In the genomic region with DNA sequence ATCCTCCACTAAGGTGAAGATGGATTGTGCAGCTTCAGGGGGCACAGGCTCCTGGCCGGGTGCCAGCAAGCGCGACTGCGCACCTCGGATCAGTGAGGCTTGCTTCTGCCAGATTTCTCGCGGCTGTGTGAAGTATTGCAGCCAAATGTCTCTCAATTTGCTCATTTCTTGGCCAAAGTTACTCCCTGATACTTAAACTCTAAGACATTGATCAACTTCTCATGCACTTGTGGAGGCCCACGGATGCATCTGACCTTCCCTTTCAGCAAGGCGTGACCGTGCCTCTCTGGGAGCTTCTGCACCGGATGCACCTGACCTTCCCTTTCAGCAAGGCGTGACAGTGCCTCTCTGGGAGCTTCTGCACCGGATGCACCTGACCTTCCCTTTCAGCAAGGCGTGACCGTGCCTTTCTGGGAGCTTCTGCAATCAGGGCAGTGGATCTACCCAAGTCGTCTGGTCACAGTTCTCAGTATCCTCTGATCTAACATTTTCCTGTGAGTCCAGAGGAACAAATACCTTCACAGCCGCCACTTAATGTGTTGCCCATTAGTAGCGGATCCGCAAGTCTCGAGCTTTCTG, we compare ENCODE assay signal across 10 cellular contexts.
DNase-seq lines count a peak whose midpoint lies in the region; ATAC-seq and TF ChIP-seq lines count a peak whose summit lies in the region.
"Had no signal": no experiment of that assay in that cellular context is flagged by ENCODE, and none has a peak within 500 bp of the region (broad histone marks: within the 10 kb centered on the region; RNA-seq: fewer than 3 reads in every experiment).

No MANE protein-coding gene starts in this region.

- H3F3A ChIP-seq in DOHH2 (ENCODE audit: control insufficient read depth, insufficient read depth) (peaks cover 35% of the 10 kb centered on the region), OCI-LY1 (ENCODE audit: insufficient read depth, low read length) (peaks cover 3% of the 10 kb centered on the region; the same call in 1 of the 2 replicates)

- H3K27ac ChIP-seq in DOHH2 (ENCODE audit: low read depth, low read length) (peak overlapping the region; percentile 98), OCI-LY1 (ENCODE audit: low read depth, low read length, poor library complexity, severe bottlenecking) (peak overlapping the region; percentile 100)

- H3K36me3 Mint-ChIP-seq in endothelial cell (ENCODE audit: low read depth, unreplicated experiment): no peaks in the 10 kb centered on the region

- peaks cover under 1% of the 10 kb centered on the region for H3K4me1 Mint-ChIP-seq in endothelial cell (ENCODE audit: unreplicated experiment)

- H3K9me3 ChIP-seq in DOHH2 (ENCODE audit: control insufficient read depth, insufficient read depth, low read length) (no peaks in the 10 kb centered on the region), OCI-LY1 (ENCODE audit: low read length) (no peaks in the 10 kb centered on the region)

- DNase-seq in endothelial cell (ENCODE audit: low spot score): no peak
- no peak for DNase-seq in nucleus accumbens (lab: John Stamatoyannopoulos, UW)
- DNase-seq in RKO (ENCODE audit: low spot score): no peak
- no peak for DNase-seq in iPS-NIHi7 (ENCODE audit: extremely low spot score)
- DNase-seq: dermis blood vessel endothelial cell; stimulated activated naive CD4-positive, alpha-beta T cell had no signal

- H3K9ac ChIP-seq in OCI-LY1 (ENCODE audit: low read length): peak overlapping the region; percentile 77

- H3K9me3 Mint-ChIP-seq in endothelial cell (ENCODE audit: unreplicated experiment): no peaks in the 10 kb centered on the region

- no peaks in the 10 kb centered on the region for H3K9me2 ChIP-seq in DOHH2 (replicated peaks; ENCODE audit: control insufficient read depth, low read length)
- no peaks in the 10 kb centered on the region for H3K9me2 ChIP-seq in OCI-LY1 (ENCODE audit: low read depth, low read length)

- H3K4me1 ChIP-seq in DOHH2 (ENCODE audit: control insufficient read depth, low read length) (peaks cover 81% of the 10 kb centered on the region), OCI-LY1 (ENCODE audit: insufficient read depth, low read length, severe bottlenecking) (peaks cover 77% of the 10 kb centered on the region)

- H2AFZ ChIP-seq in OCI-LY1 (ENCODE audit: low read length): no peak overlapping the region

- H3K36me3 ChIP-seq in DOHH2 (ENCODE audit: control insufficient read depth, low read length): no peaks in the 10 kb centered on the region
- H3K36me3 ChIP-seq in OCI-LY1 (ENCODE audit: insufficient read depth, low read length): no peaks in the 10 kb centered on the region

- H4K20me1 ChIP-seq in DOHH2 (ENCODE audit: control insufficient read depth, insufficient read depth, low read depth, low read length) (no peaks in the 10 kb centered on the region), OCI-LY1 (ENCODE audit: insufficient read depth, low read length) (no peaks in the 10 kb centered on the region)

- H3K4me3 Mint-ChIP-seq in endothelial cell (ENCODE audit: unreplicated experiment): no peak overlapping the region

- no peak overlapping the region for H3K27ac Mint-ChIP-seq in endothelial cell (ENCODE audit: unreplicated experiment)

- H3K4me2 ChIP-seq in DOHH2 (ENCODE audit: low read length) (peak overlapping the region; percentile 89), OCI-LY1 (ENCODE audit: low read length) (peak overlapping the region; percentile 75)

- peak; percentile 94 for ATAC-seq in GM19324 (IDR thresholded peaks at IDR 0.05; ENCODE audit: low FRiP score, unreplicated experiment)
- peak; percentile 79 for ATAC-seq in HG02938 (IDR thresholded peaks at IDR 0.05; ENCODE audit: unreplicated experiment)

- H3K27me3 ChIP-seq in DOHH2 (ENCODE audit: control insufficient read depth, low read length) (no peaks in the 10 kb centered on the region), OCI-LY1 (ENCODE audit: insufficient read depth, low read length) (no peaks in the 10 kb centered on the region)

- TF ChIP-seq CTCF in DOHH2 (IDR thresholded peaks at IDR 0.05; ENCODE audit: low read depth, low read length, poor library complexity, severe bottlenecking) (peak; percentile 41), OCI-LY1 (IDR thresholded peaks at IDR 0.05; ENCODE audit: low read length) (no peak), endothelial cell (IDR thresholded peaks at IDR 0.05; ENCODE audit: unreplicated experiment) (no peak)

- H3K4me3 ChIP-seq in DOHH2 (ENCODE audit: low read length) (peak overlapping the region; percentile 66), OCI-LY1 (ENCODE audit: low read depth, low read length, poor library complexity, severe bottlenecking) (peak overlapping the region; percentile 50)

- H3K27me3 Mint-ChIP-seq in endothelial cell (ENCODE audit: unreplicated experiment): peaks cover 2% of the 10 kb centered on the region

- no peaks in the 10 kb centered on the region for H3K79me2 ChIP-seq in DOHH2 (ENCODE audit: control insufficient read depth, low read length)
- no peaks in the 10 kb centered on the region for H3K79me2 ChIP-seq in OCI-LY1 (ENCODE audit: insufficient read depth, low read length)
